In the genomic region with DNA sequence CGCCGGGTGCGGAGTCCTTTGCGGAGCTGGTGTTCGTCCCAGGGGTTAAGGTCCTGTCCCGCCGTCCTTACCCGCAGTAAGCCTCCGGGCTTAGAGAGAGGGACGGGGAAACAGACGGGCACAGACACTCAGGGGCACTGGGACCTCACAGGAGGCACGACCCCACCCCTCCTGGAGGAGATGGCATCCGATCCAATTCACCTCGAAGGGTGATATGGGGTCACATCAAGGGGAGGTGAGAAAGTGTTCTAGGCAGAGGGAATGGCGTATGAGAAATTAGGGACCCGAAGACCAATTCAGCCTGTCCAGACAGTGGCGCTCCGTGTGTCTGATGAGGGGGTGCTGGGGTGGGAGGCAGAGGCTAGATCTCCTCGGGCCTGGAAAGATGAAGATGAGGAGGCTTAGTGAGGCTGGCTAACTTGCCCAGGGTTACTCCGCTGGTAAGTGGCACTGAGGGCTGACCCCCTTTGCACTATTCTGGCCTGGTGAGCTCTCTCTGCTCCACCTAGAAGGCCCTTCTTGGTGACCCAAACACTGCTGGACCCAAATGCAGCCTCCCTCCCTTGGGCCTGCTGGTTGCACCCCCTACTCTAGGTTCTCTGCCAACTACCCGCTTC, we compare ENCODE assay signal across 7 cellular contexts. TPM values are rescaled to one million over a fixed set of nuclear protein-coding genes. Genes with fewer than 3 reads are reported as not detected.
DNase-seq lines count a peak whose midpoint lies in the region; ATAC-seq, FAIRE-seq and TF ChIP-seq lines count a peak whose summit lies in the region.
"Had no signal": no experiment of that assay in that cellular context is flagged by ENCODE, and none has a peak within 500 bp of the region (broad histone marks: within the 10 kb centered on the region; RNA-seq: fewer than 3 reads in every experiment).

No MANE protein-coding gene starts in this region.

- FAIRE-seq in K562 (lab: Jason Lieb, UNC): no peak

- H2AFZ ChIP-seq in K562 (ENCODE audit: low read depth, low read length): peak overlapping the region; percentile 98

- H3K36me3 Mint-ChIP-seq in natural killer cell treated with Interleukin-12 subunit alpha and Interleukin-12 subunit beta and Interleukin-15 and Interleukin-18, amount 100 ng/mL, for 72 hours: no peaks in the 10 kb centered on the region

- peak overlapping the region; percentile 98 for H3K4me2 ChIP-seq in K562 (ENCODE audit: insufficient read depth, low read length)

- no peaks in the 10 kb centered on the region for H3K36me3 ChIP-seq in K562 (ENCODE audit: control insufficient read depth, insufficient read depth, low read length)

- no peaks in the 10 kb centered on the region for H3K27me3 Mint-ChIP-seq in natural killer cell treated with Interleukin-12 subunit alpha and Interleukin-12 subunit beta and Interleukin-15 and Interleukin-18, amount 100 ng/mL, for 72 hours

- in situ Hi-C loops in K562 (cut with MboI): loop anchor here (5.0 kb wide), 1 partner anchor 88 kb away; the partner anchor contains the start of gene RNU5D-1

- no peaks in the 10 kb centered on the region for H3K79me2 ChIP-seq in K562 (ENCODE audit: control insufficient read depth, insufficient read depth, low read length)

- H3K4me1 Mint-ChIP-seq in natural killer cell treated with Interleukin-12 subunit alpha and Interleukin-12 subunit beta and Interleukin-15 and Interleukin-18, amount 100 ng/mL, for 72 hours (ENCODE audit: low read depth in 2 of 2): peaks cover 33 to 35% of the 10 kb centered on the region in 2 donors

- peak; percentile 1 for ATAC-seq in GM19438 (IDR thresholded peaks at IDR 0.05; ENCODE audit: low read depth, unreplicated experiment)
- ATAC-seq in K562: peak; percentile 2
- no peak for ATAC-seq in natural killer cell treated with Interleukin-12 subunit alpha and Interleukin-12 subunit beta and Interleukin-15 and Interleukin-18, amount 100 ng/mL, for 72 hours

- WGBS in K562 (ENCODE audit: insufficient coverage, low coverage, missing lambda C conversion rate): 24% methylated on average over 21 of the region's 21 CpGs

- no peaks in the 10 kb centered on the region for H4K20me1 ChIP-seq in K562 (replicated peaks; ENCODE audit: control insufficient read depth, insufficient read depth, low read length)

- peak overlapping the region; percentile 90 to 98 for H3K9ac ChIP-seq in K562 (ENCODE audit: insufficient read depth in 1 of 2, low read depth in 2 of 2, low read length in 2 of 2)

- no peaks in the 10 kb centered on the region for H3K9me3 Mint-ChIP-seq in natural killer cell treated with Interleukin-12 subunit alpha and Interleukin-12 subunit beta and Interleukin-15 and Interleukin-18, amount 100 ng/mL, for 72 hours

- no peak for TF ChIP-seq POLR2A in K562 (conservative IDR thresholded peaks at IDR 0.05)

- peak overlapping the region; percentile 100 for H3K27ac ChIP-seq in K562 (ENCODE audit: extremely low read depth, low read depth, low read length)

- no peaks in the 10 kb centered on the region for H3K27me3 ChIP-seq in K562 (ENCODE audit: control insufficient read depth in 2 of 2, insufficient read depth in 2 of 2, low read length in 2 of 2)

- peak in 3 of 4 experiments; percentile 42 to 45 (median 43) for DNase-seq in K562 (ENCODE audit: extremely low read depth in 1 of 4, low spot score in 3 of 4)
- no peak for DNase-seq in natural killer cell treated with Interleukin-12 subunit alpha and Interleukin-12 subunit beta and Interleukin-15 and Interleukin-18, amount 100 ng/mL, for 72 hours (ENCODE audit: low spot score)
- no peak for DNase-seq in MV-4-11 (lab: John Stamatoyannopoulos, UW)
- no peak for DNase-seq in cerebellar nuclear complex (lab: John Stamatoyannopoulos, UW)
- DNase-seq in posterior vena cava (ENCODE audit: low spot score): no peak

- H3K4me3 ChIP-seq in K562: peak overlapping the region; percentile 36

- intact Hi-C loops in K562 (cut with micrococcal nuclease): no loop called here
- intact Hi-C loops in posterior vena cava (cut with DNase I): no loop called here

- POLR2A ChIA-PET in K562 (lab: Yijun Ruan, JAX): interaction anchor here (0.6 to 9.2 kb wide), 24 partner anchors 12 to 840 kb away, joined by 3 to 594 read pairs (median 6); partner anchors contain the start of genes BEST4, BTBD19, CCDC163 and DYNLT4

- no peaks in the 10 kb centered on the region for H3K9me3 ChIP-seq in K562 (replicated peaks; ENCODE audit: control insufficient read depth, insufficient read depth, low read depth, low read length)

- H3K9me1 ChIP-seq in K562 (ENCODE audit: control insufficient read depth, insufficient read depth, low read length): no peaks in the 10 kb centered on the region

- TF ChIP-seq CTCF in K562 (IDR thresholded peaks at IDR 0.05 in 2 of 3, conservative IDR thresholded peaks at IDR 0.05 in 1 of 3; ENCODE audit: insufficient read depth in 2 of 3, low read depth in 1 of 3, low read length in 3 of 3): no peak; a peak in 1 of 6 replicates

- peaks cover 13 to 28% of the 10 kb centered on the region in 2 experiments for H3K4me1 ChIP-seq in K562 (replicated peaks in 1 of 2; ENCODE audit: control insufficient read depth in 2 of 2, insufficient read depth in 2 of 2, low read length in 2 of 2)

- CTCF ChIA-PET in K562 (lab: Yijun Ruan, JAX; ENCODE audit: low intra/inter-chr PET ratio): interaction anchor here (1.2 kb wide), 1 partner anchor 89 kb away, joined by 4 read pairs; the partner anchor contains the start of gene RNU5D-1

- peak overlapping the region; percentile 100 for H3K27ac Mint-ChIP-seq in natural killer cell treated with Interleukin-12 subunit alpha and Interleukin-12 subunit beta and Interleukin-15 and Interleukin-18, amount 100 ng/mL, for 72 hours

- no peak for TF ChIP-seq EP300 in K562 (IDR thresholded peaks at IDR 0.05; ENCODE audit: low read length)

- peak overlapping the region; percentile 94 for H3K4me3 Mint-ChIP-seq in natural killer cell treated with Interleukin-12 subunit alpha and Interleukin-12 subunit beta and Interleukin-15 and Interleukin-18, amount 100 ng/mL, for 72 hours

- BruUV-seq in K562 (replicated peaks; lab: Mats Ljungman, UMichigan): TSS peak; percentile 94

- TF ChIP-seq RAD21 in K562 (CRISPR knock-in tag; conservative IDR thresholded peaks at IDR 0.05 in 1 of 2, IDR thresholded peaks at IDR 0.05 in 1 of 2): no peak

RNA-seq across cellular contexts. Expression of gene BTBD19, which starts 12.1 kb away (rescaled TPM):
- total RNA-seq in K562 (2011; cell fraction: chromatin; rRNA removed; ENCODE audit: low replicate concordance): 7.6 and 19.8 TPM in 2 replicates
- 8.9 and 14.7 TPM in 2 replicates for total RNA-seq in K562 (2011; cell fraction: nucleolus; rRNA removed)
- total RNA-seq in K562 (2011; cell fraction: nucleoplasm; rRNA removed): 8.6 and 18.8 TPM in 2 replicates
- total RNA-seq in K562 (2014; rRNA removed): 0.73 and 1.5 TPM in 2 replicates
- total RNA-seq in K562 (2014; rRNA removed; fragmentation: Illumina TruSeq; extraction: Trizol): 0.32 and 0.76 TPM in 2 replicates
- total RNA-seq in K562 (2015; rRNA removed; fragmentation: Illumina TruSeq; extraction: Trizol): 0.41 and 0.72 TPM in 2 replicates
- 1.7 and 2.0 TPM in 2 replicates for total RNA-seq in K562 (2021)
- 1.4 and 1.5 TPM in 2 replicates for polyA plus RNA-seq in K562 (2011; rRNA removed)
- 0.86 and 1.3 TPM in 2 replicates for polyA plus RNA-seq in K562 (2011; cell fraction: cytosol; rRNA removed)
- polyA plus RNA-seq in K562 (2011; cell fraction: nucleus; rRNA removed): 5.9 and 14.9 TPM in 2 replicates
- 1.6 and 2.0 TPM in 2 replicates for polyA plus RNA-seq in K562 (2012)
- 0.95 and 1.4 TPM in 2 replicates for polyA plus RNA-seq in K562 (2014; fragmentation: Illumina TruSeq; extraction: Trizol)
- under 1 TPM; 0.22 to 0.38 TPM for polyA plus RNA-seq in K562 (2014; fragmentation: Nextera tagmentation; extraction: Ambion mirVana)
- 1.8 and 1.9 TPM in 2 replicates for polyA plus RNA-seq in K562 (2014; rRNA removed)
- polyA minus RNA-seq in K562 (2011; rRNA and poly(A)+ RNA removed): 0.75 and 1.1 TPM in 2 replicates
- 1.8 TPM in 1 of 2 replicates, not detected in the other for polyA minus RNA-seq in K562 (2011; cell fraction: cytosol; rRNA and poly(A)+ RNA removed)
- polyA minus RNA-seq in K562 (2011; cell fraction: nucleus; rRNA and poly(A)+ RNA removed): 4.9 and 5.0 TPM in 2 replicates
- total RNA-seq in natural killer cell treated with Interleukin-12 subunit alpha and Interleukin-12 subunit beta and Interleukin-15 and Interleukin-18, amount 100 ng/mL, for 72 hours: 1 to 10 TPM; 1.7 to 6.4 TPM
- 10 to 100 TPM; 13.5 to 22.2 TPM for total RNA-seq in posterior vena cava

RNA-seq across cellular contexts. Expression of gene DYNLT4, which starts 13.3 kb away (rescaled TPM):
- not detected in 2 replicates for total RNA-seq in K562 (2011; cell fraction: chromatin; rRNA removed; ENCODE audit: low replicate concordance)
- total RNA-seq in K562 (2011; cell fraction: nucleolus; rRNA removed): 0.83 and 2.2 TPM in 2 replicates
- total RNA-seq in K562 (2011; cell fraction: nucleoplasm; rRNA removed): 0.59 TPM in 1 of 2 replicates, not detected in the other
- total RNA-seq in K562 (2014; rRNA removed): 0.73 TPM in 1 of 2 replicates, not detected in the other
- not detected in 2 replicates for total RNA-seq in K562 (2014; rRNA removed; fragmentation: Illumina TruSeq; extraction: Trizol)
- not detected in 2 replicates for total RNA-seq in K562 (2015; rRNA removed; fragmentation: Illumina TruSeq; extraction: Trizol)
- total RNA-seq in K562 (2021): 0.29 TPM in 1 of 2 replicates, not detected in the other
- 0.11 TPM in 1 of 2 replicates, not detected in the other for polyA plus RNA-seq in K562 (2011; rRNA removed)
- 0.13 TPM in 1 of 2 replicates, not detected in the other for polyA plus RNA-seq in K562 (2011; cell fraction: cytosol; rRNA removed)
- polyA plus RNA-seq in K562 (2011; cell fraction: nucleus; rRNA removed): 0.38 and 0.57 TPM in 2 replicates
- polyA plus RNA-seq in K562 (2012): 0.10 and 0.18 TPM in 2 replicates
- not detected in 2 replicates for polyA plus RNA-seq in K562 (2014; fragmentation: Illumina TruSeq; extraction: Trizol)
- not detected for polyA plus RNA-seq in K562 (2014; fragmentation: Nextera tagmentation; extraction: Ambion mirVana)
- not detected in 2 replicates for polyA plus RNA-seq in K562 (2014; rRNA removed)
- not detected in 2 replicates for polyA minus RNA-seq in K562 (2011; rRNA and poly(A)+ RNA removed)
- not detected in 2 replicates for polyA minus RNA-seq in K562 (2011; cell fraction: cytosol; rRNA and poly(A)+ RNA removed)
- polyA minus RNA-seq in K562 (2011; cell fraction: nucleus; rRNA and poly(A)+ RNA removed): 0.44 and 0.54 TPM in 2 replicates
- not detected for total RNA-seq in natural killer cell treated with Interleukin-12 subunit alpha and Interleukin-12 subunit beta and Interleukin-15 and Interleukin-18, amount 100 ng/mL, for 72 hours
- total RNA-seq in posterior vena cava: not detected

RNA-seq across cellular contexts. Expression of gene PLK3, which starts 20.3 kb away (rescaled TPM):
- 66.7 and 212 TPM in 2 replicates for total RNA-seq in K562 (2011; cell fraction: chromatin; rRNA removed; ENCODE audit: low replicate concordance)
- total RNA-seq in K562 (2011; cell fraction: nucleolus; rRNA removed): 133 and 170 TPM in 2 replicates
- total RNA-seq in K562 (2011; cell fraction: nucleoplasm; rRNA removed): 70.2 and 84.7 TPM in 2 replicates
- total RNA-seq in K562 (2014; rRNA removed) (15.3 and 17.4 TPM in 2 replicates), K562 (2014; rRNA removed; fragmentation: Illumina TruSeq; extraction: Trizol) (5.2 and 6.6 TPM in 2 replicates), K562 (2015; rRNA removed; fragmentation: Illumina TruSeq; extraction: Trizol) (5.8 and 7.7 TPM in 2 replicates), K562 (2021) (17.9 and 19.3 TPM in 2 replicates), posterior vena cava (10 to 100 TPM; 20.1 to 32.7 TPM)
- polyA plus RNA-seq in K562 (2011; rRNA removed) (11.0 and 15.5 TPM in 2 replicates), K562 (2014; fragmentation: Illumina TruSeq; extraction: Trizol) (12.2 and 14.0 TPM in 2 replicates), K562 (2014; fragmentation: Nextera tagmentation; extraction: Ambion mirVana) (1 to 10 TPM in 1 of 2 experiments, under 1 TPM in 1; 0.52 to 1.9 TPM), K562 (2014; rRNA removed) (22.7 and 24.2 TPM in 2 replicates)
- polyA plus RNA-seq in K562 (2011; cell fraction: cytosol; rRNA removed): 14.0 and 19.5 TPM in 2 replicates
- polyA plus RNA-seq in K562 (2011; cell fraction: nucleus; rRNA removed): 73.9 and 132 TPM in 2 replicates
- 10.1 and 18.5 TPM in 2 replicates for polyA plus RNA-seq in K562 (2012)
- 5.5 and 7.4 TPM in 2 replicates for polyA minus RNA-seq in K562 (2011; rRNA and poly(A)+ RNA removed)
- polyA minus RNA-seq in K562 (2011; cell fraction: cytosol; rRNA and poly(A)+ RNA removed): 7.5 and 8.9 TPM in 2 replicates
- 34.8 and 42.1 TPM in 2 replicates for polyA minus RNA-seq in K562 (2011; cell fraction: nucleus; rRNA and poly(A)+ RNA removed)
- total RNA-seq in natural killer cell treated with Interleukin-12 subunit alpha and Interleukin-12 subunit beta and Interleukin-15 and Interleukin-18, amount 100 ng/mL, for 72 hours: 10 to 100 TPM; 27.4 to 64.3 TPM

RNA-seq across cellular contexts. Expression of gene PTCH2, which starts 22.6 kb away (rescaled TPM):
- 1.5 and 3.4 TPM in 2 replicates for total RNA-seq in K562 (2011; cell fraction: chromatin; rRNA removed; ENCODE audit: low replicate concordance)
- 1.3 and 1.8 TPM in 2 replicates for total RNA-seq in K562 (2011; cell fraction: nucleolus; rRNA removed)
- total RNA-seq in K562 (2011; cell fraction: nucleoplasm; rRNA removed): 1.6 and 2.1 TPM in 2 replicates
- total RNA-seq in K562 (2014; rRNA removed) (0.16 TPM in 1 of 2 replicates, not detected in the other), K562 (2014; rRNA removed; fragmentation: Illumina TruSeq; extraction: Trizol) (16.8 and 20.5 TPM in 2 replicates), K562 (2015; rRNA removed; fragmentation: Illumina TruSeq; extraction: Trizol) (21.5 and 27.3 TPM in 2 replicates), K562 (2021) (3.0 TPM in 2 replicates), posterior vena cava (1 to 10 TPM; 1.6 to 2.1 TPM)
- polyA plus RNA-seq in K562 (2011; rRNA removed) (0.25 and 0.51 TPM in 2 replicates), K562 (2014; fragmentation: Illumina TruSeq; extraction: Trizol) (0.33 and 0.35 TPM in 2 replicates), K562 (2014; fragmentation: Nextera tagmentation; extraction: Ambion mirVana) (under 1 TPM; 0.15 to 0.25 TPM), K562 (2014; rRNA removed) (0.39 and 0.64 TPM in 2 replicates)
- 0.37 and 0.43 TPM in 2 replicates for polyA plus RNA-seq in K562 (2011; cell fraction: cytosol; rRNA removed)
- polyA plus RNA-seq in K562 (2011; cell fraction: nucleus; rRNA removed): 2.4 and 3.4 TPM in 2 replicates
- 0.40 and 0.87 TPM in 2 replicates for polyA plus RNA-seq in K562 (2012)
- polyA minus RNA-seq in K562 (2011; rRNA and poly(A)+ RNA removed): 0.14 and 0.21 TPM in 2 replicates
- polyA minus RNA-seq in K562 (2011; cell fraction: cytosol; rRNA and poly(A)+ RNA removed): 1.6 and 6.8 TPM in 2 replicates
- 0.54 and 1.4 TPM in 2 replicates for polyA minus RNA-seq in K562 (2011; cell fraction: nucleus; rRNA and poly(A)+ RNA removed)
- 1 to 10 TPM; 1.9 TPM for total RNA-seq in natural killer cell treated with Interleukin-12 subunit alpha and Interleukin-12 subunit beta and Interleukin-15 and Interleukin-18, amount 100 ng/mL, for 72 hours

RNA-seq across cellular contexts. Expression of gene BEST4, which starts 32.5 kb away (rescaled TPM):
- total RNA-seq in K562 (2011; cell fraction: chromatin; rRNA removed; ENCODE audit: low replicate concordance): 0.23 TPM in 1 of 2 replicates, not detected in the other
- not detected in 2 replicates for total RNA-seq in K562 (2011; cell fraction: nucleolus; rRNA removed)
- total RNA-seq in K562 (2011; cell fraction: nucleoplasm; rRNA removed): 0.38 TPM in 1 of 2 replicates, not detected in the other
- total RNA-seq in K562 (2014; rRNA removed) (not detected in 2 replicates), K562 (2014; rRNA removed; fragmentation: Illumina TruSeq; extraction: Trizol) (not detected in 2 replicates), K562 (2015; rRNA removed; fragmentation: Illumina TruSeq; extraction: Trizol) (not detected in 2 replicates), K562 (2021) (not detected in 2 replicates), posterior vena cava (under 1 TPM; 0.37 to 0.38 TPM)
- polyA plus RNA-seq in K562 (2011; rRNA removed) (0.05 and 0.07 TPM in 2 replicates), K562 (2014; fragmentation: Illumina TruSeq; extraction: Trizol) (not detected in 2 replicates), K562 (2014; fragmentation: Nextera tagmentation; extraction: Ambion mirVana) (not detected), K562 (2014; rRNA removed) (0.11 TPM in 1 of 2 replicates, not detected in the other)
- 0.07 and 0.13 TPM in 2 replicates for polyA plus RNA-seq in K562 (2011; cell fraction: cytosol; rRNA removed)
- polyA plus RNA-seq in K562 (2011; cell fraction: nucleus; rRNA removed): 0.24 and 0.60 TPM in 2 replicates
- polyA plus RNA-seq in K562 (2012): 0.04 and 0.06 TPM in 2 replicates
- not detected in 2 replicates for polyA minus RNA-seq in K562 (2011; rRNA and poly(A)+ RNA removed)
- polyA minus RNA-seq in K562 (2011; cell fraction: cytosol; rRNA and poly(A)+ RNA removed): not detected in 2 replicates
- not detected in 2 replicates for polyA minus RNA-seq in K562 (2011; cell fraction: nucleus; rRNA and poly(A)+ RNA removed)
- total RNA-seq in natural killer cell treated with Interleukin-12 subunit alpha and Interleukin-12 subunit beta and Interleukin-15 and Interleukin-18, amount 100 ng/mL, for 72 hours: under 1 TPM in 1 of 2 donors, not detected in 1; 0.47 TPM
- total RNA-seq: NCI-H460 had no signal

Comparison
In these comparisons a context has a peak if more than half of its experiments do, and no peak if none do; other contexts are left out.
1. ATAC-seq: peak in GM19438 (single experiment) and K562 (single experiment); none in natural killer cell treated with Interleukin-12 subunit alpha and Interleukin-12 subunit beta and Interleukin-15 and Interleukin-18, amount 100 ng/mL, for 72 hours (0 of 2).
2. DNase-seq: peak in K562 (3 of 4); none in natural killer cell treated with Interleukin-12 subunit alpha and Interleukin-12 subunit beta and Interleukin-15 and Interleukin-18, amount 100 ng/mL, for 72 hours (single experiment), MV-4-11 (single experiment), cerebellar nuclear complex (0 of 2) and posterior vena cava (single experiment).